ENCODE assay signal across 29 cellular contexts in the genomic region with DNA sequence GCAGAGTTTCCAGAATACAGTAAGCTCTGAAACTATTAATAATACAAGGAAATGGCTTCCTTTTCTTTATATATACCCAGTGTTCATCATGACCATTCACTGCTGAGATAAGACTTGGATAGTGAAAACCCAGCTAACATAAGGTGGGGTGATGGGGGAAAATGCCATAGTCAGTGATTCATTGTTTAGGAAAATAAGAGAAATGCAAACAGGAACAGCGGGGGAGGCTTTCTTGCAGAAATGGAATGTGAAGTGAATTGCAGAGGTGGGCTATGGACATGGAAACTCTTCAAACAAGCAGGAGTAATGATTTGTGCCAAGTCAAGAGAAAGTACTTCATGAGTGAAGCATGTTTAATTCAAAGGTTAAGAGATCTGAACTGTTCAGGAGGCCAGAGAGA.
DNase-seq lines count a peak whose midpoint lies in the region; ATAC-seq and TF ChIP-seq lines count a peak whose summit lies in the region.
"Had no signal": no experiment of that assay in that cellular context is flagged by ENCODE, and none has a peak within 500 bp of the region (broad histone marks: within the 10 kb centered on the region; RNA-seq: fewer than 3 reads in every experiment).

No MANE protein-coding gene starts in this region.

- TF ChIP-seq CTCF in AG04450 (IDR thresholded peaks at IDR 0.05; ENCODE audit: low read depth, low read length): no peak
- no peak for TF ChIP-seq CTCF in LNCaP clone FGC (IDR thresholded peaks at IDR 0.05; ENCODE audit: control insufficient read depth, extremely low read depth, insufficient read depth)
- TF ChIP-seq CTCF in astrocyte of the spinal cord (IDR thresholded peaks at IDR 0.05; ENCODE audit: low read depth, low read length): no peak

- no peak overlapping the region for H3K27ac ChIP-seq in AG04450 (ENCODE audit: low read depth, low read length)
- H3K27ac ChIP-seq: KMS-11, upper lobe of left lung, WERI-Rb-1 had no signal

- H3K4me1 Mint-ChIP-seq in activated T-helper 2 cell treated with anti-CD3 and anti-CD28 coated beads, Interferon-gamma antibody, Interleukin-2, Interleukin-4, amounts not matched to agents 10 μg/mL and 5 μg/mL and 100 μg/mL, durations not matched to agents 14 hours and 24 hours and 36 hours (ENCODE audit: low read depth): no peaks in the 10 kb centered on the region
- H3K4me1 Mint-ChIP-seq: activated naive CD4-positive, alpha-beta T cell treated with anti-CD3 and anti-CD28 coated beads, Interleukin-2, amount 10 ng/mL, durations not matched to agents 7 days and 5 days had no signal

- in situ Hi-C loops in astrocyte of the spinal cord (cut with HindIII; ENCODE audit: low sequenced_read_pairs): no loop called here

- H3K4me3 Mint-ChIP-seq in activated T-helper 2 cell treated with anti-CD3 and anti-CD28 coated beads, Interferon-gamma antibody, Interleukin-2, Interleukin-4, amounts not matched to agents 10 μg/mL and 5 μg/mL and 100 μg/mL, durations not matched to agents 14 hours and 24 hours and 36 hours (ENCODE audit: low read depth): no peak overlapping the region
- H3K4me3 Mint-ChIP-seq: activated CD4-positive, alpha-beta memory T cell treated with anti-CD3 and anti-CD28 coated beads for 36 hours; activated naive CD4-positive, alpha-beta T cell treated with anti-CD3 and anti-CD28 coated beads, Interleukin-2, amount 10 ng/mL, durations not matched to agents 7 days and 5 days; effector memory CD8-positive, alpha-beta T cell; neural crest cell; T-helper 1 cell treated with Interleukin-12 subunit alpha and Interleukin-12 subunit beta and Interleukin-4 antibody, amounts not matched to agents 30 μg/mL and 1 μg/mL, for 36 hours had no signal

- intact Hi-C loops in activated T-helper 2 cell treated with anti-CD3 and anti-CD28 coated beads, Interferon-gamma antibody, Interleukin-2, Interleukin-4, amounts not matched to agents 10 μg/mL and 5 μg/mL and 100 μg/mL, durations not matched to agents 14 hours and 24 hours and 36 hours (cut with micrococcal nuclease): no loop called here

- ATAC-seq in GM18511 (IDR thresholded peaks at IDR 0.05; ENCODE audit: unreplicated experiment): no peak
- ATAC-seq: effector memory CD8-positive, alpha-beta T cell; GM12878 had no signal

- H3K4me3 ChIP-seq in AG04450 (ENCODE audit: low read depth, low read length): no peak overlapping the region
- H3K4me3 ChIP-seq in LNCaP clone FGC (ENCODE audit: low read depth, low read length): no peak overlapping the region
- no peak overlapping the region for H3K4me3 ChIP-seq in astrocyte of the spinal cord (ENCODE audit: low read depth, low read length)
- H3K4me3 ChIP-seq: GM12878, prostate gland, upper lobe of left lung had no signal

- H3K27me3 Mint-ChIP-seq in activated T-helper 2 cell treated with anti-CD3 and anti-CD28 coated beads, Interferon-gamma antibody, Interleukin-2, Interleukin-4, amounts not matched to agents 10 μg/mL and 5 μg/mL and 100 μg/mL, durations not matched to agents 14 hours and 24 hours and 36 hours (ENCODE audit: low read depth): no peaks in the 10 kb centered on the region
- H3K27me3 Mint-ChIP-seq: activated CD4-positive, alpha-beta memory T cell treated with anti-CD3 and anti-CD28 coated beads for 36 hours; activated naive CD4-positive, alpha-beta T cell treated with anti-CD3 and anti-CD28 coated beads, Interleukin-2, amount 10 ng/mL, durations not matched to agents 7 days and 5 days; effector memory CD8-positive, alpha-beta T cell had no signal

- DNase-seq in AG04450 (ENCODE audit: low read depth, low spot score) (peak; percentile 6), LNCaP clone FGC (ENCODE audit: low read depth) (peak; percentile 51), astrocyte of the spinal cord (ENCODE audit: low read depth, low spot score) (peak; percentile 9), left kidney (ENCODE audit: low read depth, low spot score) (peak; percentile 50), DMS153 (lab: John Stamatoyannopoulos, UW) (no peak), SHP77 (lab: John Stamatoyannopoulos, UW) (no peak)
- no peak for DNase-seq in activated T-helper 2 cell treated with anti-CD3 and anti-CD28 coated beads, Interferon-gamma antibody, Interleukin-2, Interleukin-4, amounts not matched to agents 10 μg/mL and 5 μg/mL and 100 μg/mL, durations not matched to agents 14 hours and 24 hours and 36 hours (ENCODE audit: low spot score)
- DNase-seq: activated CD4-positive, alpha-beta memory T cell treated with anti-CD3 and anti-CD28 coated beads for 36 hours; activated naive CD4-positive, alpha-beta T cell treated with anti-CD3 and anti-CD28 coated beads, Interleukin-2, amount 10 ng/mL, durations not matched to agents 7 days and 5 days; activated T-cell treated with anti-CD3 and anti-CD28 coated beads, Interleukin-2, amount 50 U/mL, for 1 hour; aorta; C1 segment of cervical spinal cord; effector memory CD8-positive, alpha-beta T cell; GF-D8; glutamatergic neuron; HCEC 1CT; NCI-H1048; NCI-H2081; NCI-H524; small intestine; stimulated activated CD4-positive, alpha-beta T cell treated with anti-CD3 and anti-CD28 coated beads, Interleukin-4, amount 100 ng/mL, for 1 hour; upper lobe of left lung; WERI-Rb-1 had no signal

- H3K27ac Mint-ChIP-seq in activated T-helper 2 cell treated with anti-CD3 and anti-CD28 coated beads, Interferon-gamma antibody, Interleukin-2, Interleukin-4, amounts not matched to agents 10 μg/mL and 5 μg/mL and 100 μg/mL, durations not matched to agents 14 hours and 24 hours and 36 hours: no peak overlapping the region
- H3K27ac Mint-ChIP-seq: activated CD4-positive, alpha-beta memory T cell treated with anti-CD3 and anti-CD28 coated beads for 36 hours; activated naive CD4-positive, alpha-beta T cell treated with anti-CD3 and anti-CD28 coated beads, Interleukin-2, amount 10 ng/mL, durations not matched to agents 7 days and 5 days; effector memory CD8-positive, alpha-beta T cell; T-helper 1 cell treated with Interleukin-12 subunit alpha and Interleukin-12 subunit beta and Interleukin-4 antibody, amounts not matched to agents 30 μg/mL and 1 μg/mL, for 36 hours had no signal

- POLR2A ChIA-PET in AG04450 (lab: Yijun Ruan, JAX): no interaction called here

- H3K27me3 ChIP-seq in AG04450 (ENCODE audit: control insufficient read depth, insufficient read depth, low read length): no peaks in the 10 kb centered on the region
- H3K27me3 ChIP-seq: upper lobe of left lung had no signal

- peaks cover 23% of the 10 kb centered on the region for H3K9me3 Mint-ChIP-seq in activated T-helper 2 cell treated with anti-CD3 and anti-CD28 coated beads, Interferon-gamma antibody, Interleukin-2, Interleukin-4, amounts not matched to agents 10 μg/mL and 5 μg/mL and 100 μg/mL, durations not matched to agents 14 hours and 24 hours and 36 hours
- H3K9me3 Mint-ChIP-seq: neural crest cell had no signal

- no peaks in the 10 kb centered on the region for H3K36me3 Mint-ChIP-seq in activated T-helper 2 cell treated with anti-CD3 and anti-CD28 coated beads, Interferon-gamma antibody, Interleukin-2, Interleukin-4, amounts not matched to agents 10 μg/mL and 5 μg/mL and 100 μg/mL, durations not matched to agents 14 hours and 24 hours and 36 hours (ENCODE audit: low read depth)
- H3K36me3 Mint-ChIP-seq: activated CD4-positive, alpha-beta memory T cell treated with anti-CD3 and anti-CD28 coated beads for 36 hours; activated naive CD4-positive, alpha-beta T cell treated with anti-CD3 and anti-CD28 coated beads, Interleukin-2, amount 10 ng/mL, durations not matched to agents 7 days and 5 days had no signal

- H3K9me3 ChIP-seq in AG04450 (ENCODE audit: control insufficient read depth, insufficient read depth, low read length): no peaks in the 10 kb centered on the region
- H3K9me3 ChIP-seq: prostate gland, upper lobe of left lung had no signal

- CTCF ChIA-PET in AG04450 (lab: Charles Lee): no interaction called here

Comparison
In these comparisons a context has a peak if more than half of its experiments do, and no peak if none do; other contexts are left out.
1. DNase-seq: peak in AG04450 (single experiment), LNCaP clone FGC (single experiment), astrocyte of the spinal cord (single experiment) and left kidney (single experiment); none in DMS153 (single experiment), activated T-helper 2 cell treated with anti-CD3 and anti-CD28 coated beads, Interferon-gamma antibody, Interleukin-2, Interleukin-4, amounts not matched to agents 10 μg/mL and 5 μg/mL and 100 μg/mL, durations not matched to agents 14 hours and 24 hours and 36 hours (single experiment) and SHP77 (0 of 2).